ENCODE assay signal across 10 cellular contexts in genomic region chr6:16670617-16671051, GRCh38.
DNase-seq lines count a peak whose midpoint lies in the region; ATAC-seq and TF ChIP-seq lines count a peak whose summit lies in the region.
"Had no signal": no experiment of that assay in that cellular context is flagged by ENCODE, and none has a peak within 500 bp of the region (broad histone marks: within the 10 kb centered on the region; RNA-seq: fewer than 3 reads in every experiment).

No MANE protein-coding gene starts in this region.

- no peak for TF ChIP-seq EP300 in gastroesophageal sphincter (IDR thresholded peaks at IDR 0.05)

- no peaks in the 10 kb centered on the region for H3K27me3 Mint-ChIP-seq in dendritic cell treated with granulocyte-macrophage colony-stimulating factor and Interleukin-4, amounts not matched to agents 40 ng/mL and 50 ng/mL, for 4 days

- ATAC-seq in GM19395 (IDR thresholded peaks at IDR 0.05; ENCODE audit: unreplicated experiment) (peak; percentile 51), HG03280 (IDR thresholded peaks at IDR 0.05; ENCODE audit: unreplicated experiment) (peak; percentile 28), gastroesophageal sphincter (no peak)

- no peaks in the 10 kb centered on the region for H3K27me3 ChIP-seq in ACC112 (ENCODE audit: insufficient read depth, low read length)
- no peaks in the 10 kb centered on the region for H3K27me3 ChIP-seq in gastroesophageal sphincter
- no peaks in the 10 kb centered on the region for H3K27me3 ChIP-seq in prostate gland (replicated peaks; ENCODE audit: insufficient read depth)
- H3K27me3 ChIP-seq: BLaER1 had no signal

- H3K9me3 Mint-ChIP-seq in dendritic cell treated with granulocyte-macrophage colony-stimulating factor and Interleukin-4, amounts not matched to agents 40 ng/mL and 50 ng/mL, for 4 days: no peaks in the 10 kb centered on the region

- H3K36me3 ChIP-seq in ACC112 (ENCODE audit: insufficient read depth, low read length) (no peaks in the 10 kb centered on the region), gastroesophageal sphincter (no peaks in the 10 kb centered on the region), prostate gland (no peaks in the 10 kb centered on the region)
- H3K36me3 ChIP-seq: BLaER1 had no signal

- TF ChIP-seq POLR2A in gastroesophageal sphincter (IDR thresholded peaks at IDR 0.05): no peak
- TF ChIP-seq POLR2A in prostate gland (IDR thresholded peaks at IDR 0.05): no peak

- DNase-seq in ACHN (no peak), prostate gland (ENCODE audit: low spot score) (no peak), AG08395 (ENCODE audit: low spot score) (no peak)
- DNase-seq: retina had no signal

- H3K4me1 ChIP-seq in ACC112 (ENCODE audit: control insufficient read depth, insufficient read depth, low read length, unreplicated experiment): peaks cover 58% of the 10 kb centered on the region
- H3K4me1 ChIP-seq in gastroesophageal sphincter: peaks cover 11 to 77% (median 19%) of the 10 kb centered on the region in 3 donors
- H3K4me1 ChIP-seq in prostate gland (replicated peaks): peaks cover 6% of the 10 kb centered on the region

- intact Hi-C loops in dendritic cell treated with granulocyte-macrophage colony-stimulating factor and Interleukin-4, amounts not matched to agents 40 ng/mL and 50 ng/mL, for 4 days (cut with micrococcal nuclease): loop anchor here (2.0 to 5.0 kb wide), 3 partner anchors 14 to 54 kb away; no protein-coding TSS in a partner anchor
- intact Hi-C loops in prostate gland (cut with DNase I): no loop called here

- H3K27ac ChIP-seq in ACC112 (ENCODE audit: low read depth, low read length): peak overlapping the region; percentile 65
- H3K27ac ChIP-seq in gastroesophageal sphincter: peak overlapping the region in 1 of 4 donors; percentile 32
- no peak overlapping the region for H3K27ac ChIP-seq in prostate gland
- H3K27ac ChIP-seq: BLaER1 had no signal

- H3K9me3 ChIP-seq in gastroesophageal sphincter (no peaks in the 10 kb centered on the region), prostate gland (no peaks in the 10 kb centered on the region)
- H3K9me3 ChIP-seq: BLaER1 had no signal

- in situ Hi-C loops in ACHN (cut with HindIII; ENCODE audit: low pct_ligation_motif_present, low pct_unique_long_range_greater_than_20kb, low sequenced_read_pairs): no loop called here

- peaks cover 84% of the 10 kb centered on the region for H3K4me1 Mint-ChIP-seq in dendritic cell treated with granulocyte-macrophage colony-stimulating factor and Interleukin-4, amounts not matched to agents 40 ng/mL and 50 ng/mL, for 4 days (ENCODE audit: low read depth)

- no peak overlapping the region for H2AFZ ChIP-seq in ACC112 (ENCODE audit: low read length, unreplicated experiment)

- TF ChIP-seq CTCF in gastroesophageal sphincter (IDR thresholded peaks at IDR 0.05) (no peak), prostate gland (IDR thresholded peaks at IDR 0.05) (no peak)

- H3K79me2 ChIP-seq in ACC112 (ENCODE audit: control insufficient read depth, insufficient read depth, low read length, unreplicated experiment): peaks cover 30% of the 10 kb centered on the region

- peak overlapping the region; percentile 73 for H3K27ac Mint-ChIP-seq in dendritic cell treated with granulocyte-macrophage colony-stimulating factor and Interleukin-4, amounts not matched to agents 40 ng/mL and 50 ng/mL, for 4 days

- no peak overlapping the region for H3K4me3 Mint-ChIP-seq in dendritic cell treated with granulocyte-macrophage colony-stimulating factor and Interleukin-4, amounts not matched to agents 40 ng/mL and 50 ng/mL, for 4 days

- WGBS in gastroesophageal sphincter (ENCODE audit: low coverage in 1 of 2), 2 donors: 23 to 40% methylated on average over 2 of the region's 2 CpGs
- 72% methylated on average over 2 of the region's 2 CpGs for WGBS in prostate gland

- H3K4me3 ChIP-seq in ACC112 (ENCODE audit: low read depth, low read length): 0 out of 2 replicates have a peak overlapping the region, but pooled peaks have one; percentile 11
- H3K4me3 ChIP-seq in gastroesophageal sphincter: no peak overlapping the region
- H3K4me3 ChIP-seq in prostate gland: no peak overlapping the region
- H3K4me3 ChIP-seq: BLaER1 had no signal

- H3K36me3 Mint-ChIP-seq in dendritic cell treated with granulocyte-macrophage colony-stimulating factor and Interleukin-4, amounts not matched to agents 40 ng/mL and 50 ng/mL, for 4 days (ENCODE audit: low read depth): peaks cover 33% of the 10 kb centered on the region
